Comparison of ENCODE assay signal across 10 cellular contexts in the genomic region with DNA sequence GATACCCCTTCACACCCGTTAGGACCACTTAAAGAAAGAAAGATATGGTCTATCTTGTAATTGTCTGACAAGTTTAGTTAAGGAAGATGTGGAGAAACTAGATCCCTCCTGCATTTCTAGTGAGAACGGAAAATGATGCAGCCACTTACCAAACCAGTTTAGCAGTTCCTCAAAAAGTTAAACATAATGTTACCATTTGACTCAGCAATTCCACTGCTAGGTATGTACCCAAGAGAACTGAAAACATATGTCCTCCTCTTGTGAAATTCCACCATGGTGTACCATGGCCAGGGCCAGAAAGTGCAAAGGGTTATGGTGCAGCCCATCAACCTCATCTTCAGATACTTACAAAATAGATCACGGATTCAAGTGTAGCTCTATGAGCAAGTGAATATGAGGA.
DNase-seq lines count a peak whose midpoint lies in the region; ATAC-seq and TF ChIP-seq lines count a peak whose summit lies in the region.
"Had no signal": no experiment of that assay in that cellular context is flagged by ENCODE, and none has a peak within 500 bp of the region (broad histone marks: within the 10 kb centered on the region; RNA-seq: fewer than 3 reads in every experiment).

No MANE protein-coding gene starts in this region.

- no peak for TF ChIP-seq CTCF in AG09319 (IDR thresholded peaks at IDR 0.05; ENCODE audit: low read depth, low read length)

- peak; percentile 3 for DNase-seq in AG09319 (ENCODE audit: extremely low read depth, low read depth)
- DNase-seq in activated CD8-positive, alpha-beta memory T cell treated with anti-CD3 and anti-CD28 coated beads, Interleukin-2, amount 50 U/mL, for 4 hours = no peak
- DNase-seq in amygdala (lab: John Stamatoyannopoulos, UW) = no peak
- no peak for DNase-seq in activated effector memory CD4-positive, alpha-beta T cell treated with anti-CD3 and anti-CD28 coated beads, Interleukin-2, amount 50 U/mL, for 16 hours
- DNase-seq in NCI-H187 (lab: John Stamatoyannopoulos, UW) = no peak
- DNase-seq: hypothalamus, NCI-H1694 treated with DMSO at 0.1 percent for 48 hours had no signal

- peak; percentile 51 for ATAC-seq in GM19395 (IDR thresholded peaks at IDR 0.05; ENCODE audit: unreplicated experiment)
- peak; percentile 35 for ATAC-seq in HG03442 (IDR thresholded peaks at IDR 0.05; ENCODE audit: unreplicated experiment)
- peak; percentile 66 for ATAC-seq in esophagus mucosa
